Comparison of ENCODE assay signal across 1 cellular context in the genomic region with DNA sequence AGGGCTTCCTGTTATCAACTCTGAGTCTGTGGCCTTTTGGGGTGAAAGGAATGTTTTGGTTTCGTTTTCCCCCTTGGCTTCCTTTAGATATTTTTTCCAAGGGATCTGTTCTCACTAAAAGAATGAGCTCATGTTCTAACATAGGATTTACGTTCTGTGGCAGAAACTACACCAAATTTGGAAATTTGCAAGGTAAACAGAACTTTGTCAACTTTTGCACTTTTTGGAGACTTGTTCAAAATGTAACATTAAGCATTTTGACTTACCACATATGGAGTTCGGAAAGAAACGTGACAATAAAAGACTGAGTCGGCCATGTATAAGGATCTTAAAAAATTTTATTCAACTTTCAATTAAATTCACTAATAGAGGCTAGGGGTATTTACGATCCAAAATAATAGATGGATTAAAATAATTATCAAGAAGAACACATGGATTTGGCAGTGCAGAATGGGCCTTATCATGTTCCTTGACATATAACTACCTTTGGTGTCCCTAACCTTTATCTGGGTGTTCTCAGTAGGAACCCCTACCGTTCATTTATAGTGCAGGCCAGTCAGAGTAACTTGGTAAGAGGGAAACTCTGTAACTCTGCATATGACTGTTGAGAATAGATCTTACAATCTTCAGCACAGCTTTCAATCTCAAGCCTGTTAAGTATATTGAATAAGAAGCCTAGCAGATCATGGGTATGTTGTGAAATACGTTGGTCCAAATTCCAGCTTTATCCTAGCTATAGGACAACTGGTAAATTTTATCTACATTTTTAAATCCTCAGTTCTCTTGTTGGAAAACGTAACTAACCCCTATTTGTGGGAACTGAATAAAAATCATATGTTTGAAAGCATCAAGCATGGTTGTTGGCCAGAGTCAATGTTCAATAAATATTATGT.
TF ChIP-seq lines count a peak whose summit lies in the region.

No MANE protein-coding gene starts in this region.

TF ChIP-seq in K562, 482 proteins besides CTCF, POLR2A, EP300 and RAD21 (continued from another document and continues in another):
- TF ChIP-seq DEAF1 (CRISPR knock-in tag; IDR thresholded peaks at IDR 0.05) (no peak), L3MBTL2 (IDR thresholded peaks at IDR 0.05) (0 out of 2 replicates have a peak, but pooled peaks have one; percentile 29), SMARCC2 (IDR thresholded peaks at IDR 0.05; ENCODE audit: low read depth) (peak; percentile 69; the same call in 1 of the 2 replicates), FOXA3 (CRISPR knock-in tag; conservative IDR thresholded peaks at IDR 0.05 in 1 of 2, IDR thresholded peaks at IDR 0.05 in 1 of 2) (no peak), JUN (IDR thresholded peaks at IDR 0.05; ENCODE audit: borderline replicate concordance, low read depth, low read length) (peak; percentile 12; the same call in 1 of the 2 replicates), JUN (CRISPR knock-in tag; IDR thresholded peaks at IDR 0.05; ENCODE audit: borderline replicate concordance) (no peak), AFF4 (CRISPR knock-in tag; IDR thresholded peaks at IDR 0.05) (peak; percentile 75; the same call in 1 of the 2 replicates), DPF2 (IDR thresholded peaks at IDR 0.05) (peak; percentile 73), GTF2F1 (IDR thresholded peaks at IDR 0.05; ENCODE audit: low read depth, low read length) (0 out of 2 replicates have a peak, but pooled peaks have one; percentile 36), ZNF347 (CRISPR knock-in tag; IDR thresholded peaks at IDR 0.05; ENCODE audit: low read depth) (no peak), CHCHD3 (CRISPR knock-in tag; IDR thresholded peaks at IDR 0.05) (0 out of 2 replicates have a peak, but pooled peaks have one; percentile 36), MGA (IDR thresholded peaks at IDR 0.05) (0 out of 2 replicates have a peak, but pooled peaks have one; percentile 23), ZNF57 (CRISPR knock-in tag; IDR thresholded peaks at IDR 0.05) (no peak), TEAD4 (IDR thresholded peaks at IDR 0.05; ENCODE audit: low read length) (peak; percentile 16; the same call in 1 of the 2 replicates), TEAD4 (CRISPR knock-in tag; IDR thresholded peaks at IDR 0.05; ENCODE audit: borderline replicate concordance) (no peak), ARHGAP35 (IDR thresholded peaks at IDR 0.05; ENCODE audit: partially characterized antibody) (no peak), C11orf30 (IDR thresholded peaks at IDR 0.05; ENCODE audit: low read depth) (peak; percentile 79; the same call in 1 of the 2 replicates), MTA2 (IDR thresholded peaks at IDR 0.05; ENCODE audit: low read depth) (no peak), PRDM10 (IDR thresholded peaks at IDR 0.05; ENCODE audit: partially characterized antibody) (peak; percentile 74), SMAD4 (CRISPR knock-in tag; conservative IDR thresholded peaks at IDR 0.05) (0 out of 2 replicates have a peak, but pooled peaks have one; percentile 18), CREB3L1 (IDR thresholded peaks at IDR 0.05; ENCODE audit: borderline replicate concordance, low read depth) (0 out of 2 replicates have a peak, but pooled peaks have one; percentile 10)
- TF ChIP-seq, protein P1, sequence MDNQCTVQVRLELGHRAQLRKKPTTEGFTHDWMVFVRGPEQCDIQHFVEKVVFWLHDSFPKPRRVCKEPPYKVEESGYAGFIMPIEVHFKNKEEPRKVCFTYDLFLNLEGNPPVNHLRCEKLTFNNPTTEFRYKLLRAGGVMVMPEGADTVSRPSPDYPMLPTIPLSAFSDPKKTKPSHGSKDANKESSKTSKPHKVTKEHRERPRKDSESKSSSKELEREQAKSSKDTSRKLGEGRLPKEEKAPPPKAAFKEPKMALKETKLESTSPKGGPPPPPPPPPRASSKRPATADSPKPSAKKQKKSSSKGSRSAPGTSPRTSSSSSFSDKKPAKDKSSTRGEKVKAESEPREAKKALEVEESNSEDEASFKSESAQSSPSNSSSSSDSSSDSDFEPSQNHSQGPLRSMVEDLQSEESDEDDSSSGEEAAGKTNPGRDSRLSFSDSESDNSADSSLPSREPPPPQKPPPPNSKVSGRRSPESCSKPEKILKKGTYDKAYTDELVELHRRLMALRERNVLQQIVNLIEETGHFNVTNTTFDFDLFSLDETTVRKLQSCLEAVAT (IDR thresholded peaks at IDR 0.05) = peak in 1 of 2 experiments; percentile 12; a peak in 2 of 4 replicates
